ENCODE assay signal across 9 cellular contexts in genomic region chr11:86955111-86955673, GRCh38. TPM values are rescaled to one million over a fixed set of nuclear protein-coding genes. Genes with fewer than 3 reads are reported as not detected.
DNase-seq lines count a peak whose midpoint lies in the region; ATAC-seq and TF ChIP-seq lines count a peak whose summit lies in the region.
"Had no signal": no experiment of that assay in that cellular context is flagged by ENCODE, and none has a peak within 500 bp of the region (broad histone marks: within the 10 kb centered on the region; RNA-seq: fewer than 3 reads in every experiment).

FZD4 (minus strand) TSS chr11:86955395; CDS start chr11:86955085, 310 bp downstream.

- peak within 1 kb of the TSS; percentile 74 for H3K27ac ChIP-seq in HEK293 (ENCODE audit: extremely low read depth, low read depth, low read length)
- H3K27ac ChIP-seq in SK-N-MC, result no peak within 1 kb of the TSS
- H3K27ac ChIP-seq in psoas muscle, result peak within 1 kb of the TSS; percentile 95

- intact Hi-C loops in psoas muscle (cut with DNase I), result loop anchor here (5.0 kb wide), 1 partner anchor 82 kb away; the partner anchor contains the start of gene TMEM135 (in 2 of the 2)

- H3K4me1 ChIP-seq in HEK293 (ENCODE audit: control insufficient read depth, insufficient read depth, low read length) (no peaks in the 10 kb centered on the region), psoas muscle (peaks cover 42% of the 10 kb centered on the region)

- peak within 1 kb of the TSS; percentile 72 for H3K9ac ChIP-seq in SK-N-MC (ENCODE audit: insufficient read length)

- POLR2A ChIA-PET in HEK293 (lab: Yijun Ruan, JAX), result interaction anchor here (0.7 to 2.7 kb wide), 9 partner anchors 9 to 82 kb away, joined by 3 to 15 read pairs (median 5); partner anchors contain the start of gene TMEM135

- peak; percentile 86 to 87 for DNase-seq in NCI-H2081 (lab: John Stamatoyannopoulos, UW)
- DNase-seq in NCI-H2081 treated with DMSO at 0.1 percent for 48 hours (lab: John Stamatoyannopoulos, UW), result no peak
- DNase-seq in M059J (ENCODE audit: low read depth), result peak; percentile 87
- DNase-seq in SK-N-MC (ENCODE audit: low read depth, low spot score), result no peak
- peak; percentile 88 for DNase-seq in astrocyte of the spinal cord (ENCODE audit: low read depth, low spot score)
- DNase-seq in hepatic stellate cell (ENCODE audit: low spot score), result peak; percentile 90
- peak; percentile 95 to 96 for DNase-seq in psoas muscle
- DNase-seq: DND-41 had no signal

- H3K36me3 ChIP-seq in HEK293 (ENCODE audit: control insufficient read depth in 2 of 2, insufficient read depth in 1 of 2, low read length in 2 of 2) (peaks cover 0 to 15% of the 10 kb centered on the region in 2 experiments; a peak in 1 of 3 replicates), SK-N-MC (ENCODE audit: insufficient read depth, low read length) (peaks cover 12% of the 10 kb centered on the region; the same call in 1 of the 2 replicates), psoas muscle (ENCODE audit: insufficient read depth in 1 of 2, low read depth in 1 of 2) (peaks cover 9 to 19% of the 10 kb centered on the region in 2 donors)

- CTCF ChIA-PET in HEK293 (lab: Yijun Ruan, JAX), result interaction anchor here (0.6 to 5.5 kb wide), 5 partner anchors 17 to 1361 kb away, joined by 3 to 35 read pairs (median 5); no protein-coding TSS in a partner anchor

- peak; percentile 81 to 95 (median 87) for ATAC-seq in psoas muscle

- TF ChIP-seq CTCF in HEK293 (tag by site-specific recombination; IDR thresholded peaks at IDR 0.05) (0 out of 2 replicates have a peak, but pooled peaks have one; percentile 2), astrocyte of the spinal cord (IDR thresholded peaks at IDR 0.05; ENCODE audit: low read depth, low read length) (no peak), psoas muscle (IDR thresholded peaks at IDR 0.05) (no peak)

- in situ Hi-C loops in astrocyte of the spinal cord (cut with HindIII; ENCODE audit: low sequenced_read_pairs), result no loop called here

- H3K27me3 ChIP-seq in psoas muscle (ENCODE audit: insufficient read depth in 3 of 3, low read length in 2 of 3), result no peaks in the 10 kb centered on the region

- WGBS in psoas muscle, 3 donors, result 0% methylated on average over 20 to 68 of the region's 71 CpGs

- H3K9me3 ChIP-seq in HEK293 (ENCODE audit: control insufficient read depth, insufficient read depth, low read depth, low read length) (no peaks in the 10 kb centered on the region), SK-N-MC (ENCODE audit: low read depth, low read length) (no peaks in the 10 kb centered on the region), psoas muscle (no peaks in the 10 kb centered on the region)

- H3K4me3 ChIP-seq in HEK293 (ENCODE audit: low read depth, low read length) (peak within 1 kb of the TSS; percentile 75), SK-N-MC (peak within 1 kb of the TSS; percentile 97), astrocyte of the spinal cord (ENCODE audit: low read depth, low read length) (peak within 1 kb of the TSS; percentile 79), psoas muscle (peak within 1 kb of the TSS; percentile 96)

TF ChIP-seq in HEK293, 187 proteins besides CTCF, POLR2A, EP300 and RAD21:
- TF ChIP-seq ZBTB26 (tag by site-specific recombination; optimal IDR thresholded peaks at IDR 0.05) (peak; percentile 73), ZFHX2 (tag by site-specific recombination; conservative IDR thresholded peaks at IDR 0.05) (0 out of 2 replicates have a peak, but pooled peaks have one; percentile 10), ZNF488 (tag by site-specific recombination; IDR thresholded peaks at IDR 0.05) (no peak), TCF7L2 (IDR thresholded peaks at IDR 0.05; ENCODE audit: borderline replicate concordance, low read depth, low read length) (no peak), ZNF561 (tag by site-specific recombination; IDR thresholded peaks at IDR 0.05; ENCODE audit: borderline replicate concordance) (0 out of 2 replicates have a peak, but pooled peaks have one; percentile 23), ZNF76 (tag by site-specific recombination; IDR thresholded peaks at IDR 0.05; ENCODE audit: borderline replicate concordance, low read depth) (0 out of 2 replicates have a peak, but pooled peaks have one; percentile 16), ZBTB1 (tag by site-specific recombination; IDR thresholded peaks at IDR 0.05) (no peak), ZBTB17 (tag by site-specific recombination; IDR thresholded peaks at IDR 0.05) (no peak), PBX3 (CRISPR knock-in tag; IDR thresholded peaks at IDR 0.05) (peak; percentile 94)

RNA-seq across cellular contexts. Expression of gene FZD4, which starts in this region (rescaled TPM):
- 4.4 and 6.8 TPM in 2 replicates for total RNA-seq in M059J (2014; rRNA removed; shearing (Covaris generic))
- 100 to 1,000 TPM in 1 of 4 donors, 10 to 100 TPM in 3; 12.3 to 158 (median 30.2) TPM for total RNA-seq in psoas muscle
- polyA plus RNA-seq in psoas muscle, result 10 to 100 TPM; 22.1 to 39.5 (median 27.5) TPM

Comparison
In these comparisons a context has a peak if more than half of its experiments do, and no peak if none do; other contexts are left out.
1. DNase-seq: peak in NCI-H2081 (2 of 2), M059J (single experiment), astrocyte of the spinal cord (single experiment), hepatic stellate cell (single experiment) and psoas muscle (2 of 2); none in NCI-H2081 treated with DMSO at 0.1 percent for 48 hours (single experiment) and SK-N-MC (single experiment).
2. Peak in every context shown above with its lines, with median percentiles within 50 percentile points of each other: H3K4me3 ChIP-seq.